In the genomic region with DNA sequence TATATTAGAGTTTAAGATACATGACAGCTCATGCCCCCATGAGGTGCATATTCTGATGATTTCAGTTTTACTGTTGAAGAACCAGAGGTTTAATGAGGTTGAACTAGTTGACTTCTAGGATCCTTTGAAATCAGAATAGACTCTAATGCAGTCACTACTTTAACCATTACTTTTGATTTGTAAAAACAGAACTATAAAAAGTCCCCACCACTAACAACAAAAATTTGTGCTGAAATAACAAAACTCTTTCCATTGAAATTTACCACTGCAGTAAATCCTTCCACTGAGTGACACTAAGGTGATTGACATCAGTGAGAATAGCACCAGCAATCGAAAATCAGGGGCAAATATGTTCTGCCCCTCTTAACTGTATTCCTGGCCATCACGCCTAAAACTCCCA, we compare ENCODE assay signal across 17 cellular contexts.
A peak's percentile ranks its signal among the peaks of the same experiment; 100 is the strongest.
DNase-seq lines count a peak whose midpoint lies in the region; ATAC-seq and TF ChIP-seq lines count a peak whose summit lies in the region.
"Had no signal": no experiment of that assay in that cellular context is flagged by ENCODE, and none has a peak within 500 bp of the region (broad histone marks: within the 10 kb centered on the region; RNA-seq: fewer than 3 reads in every experiment).

No MANE protein-coding gene starts in this region.

- TF ChIP-seq CTCF in GM10266 (IDR thresholded peaks at IDR 0.05; ENCODE audit: control insufficient read depth, insufficient read depth, low read depth, missing control alignments) (no peak), MCF 10A (IDR thresholded peaks at IDR 0.05; ENCODE audit: unreplicated experiment) (no peak), mucosa of descending colon (IDR thresholded peaks at IDR 0.05) (no peak)

- no peak overlapping the region for H3K4me3 ChIP-seq in mucosa of descending colon
- H3K4me3 ChIP-seq: left ventricle myocardium inferior had no signal

- H3K27me3 Mint-ChIP-seq in MCF 10A (ENCODE audit: insufficient read depth, unreplicated experiment): peaks cover 17% of the 10 kb centered on the region
- H3K27me3 Mint-ChIP-seq: progenitor cell of endocrine pancreas had no signal

- H3K9me3 Mint-ChIP-seq in MCF 10A (ENCODE audit: unreplicated experiment): no peaks in the 10 kb centered on the region
- H3K9me3 Mint-ChIP-seq: central memory CD8-positive, alpha-beta T cell had no signal

- no peak overlapping the region for H3K4me3 Mint-ChIP-seq in MCF 10A (ENCODE audit: unreplicated experiment)
- H3K4me3 Mint-ChIP-seq: central memory CD8-positive, alpha-beta T cell; endodermal cell had no signal

- H3K36me3 ChIP-seq in mucosa of descending colon (ENCODE audit: low read depth): no peaks in the 10 kb centered on the region
- H3K36me3 ChIP-seq: left ventricle myocardium inferior had no signal

- no TSS peak for BruUV-seq in MCF 10A (replicated peaks; lab: Mats Ljungman, UMichigan)

- H3K36me3 Mint-ChIP-seq in MCF 10A (ENCODE audit: insufficient read depth, unreplicated experiment): no peaks in the 10 kb centered on the region

- intact Hi-C loops in MCF 10A (cut with micrococcal nuclease) (no loop called here), mucosa of descending colon (cut with DNase I, micrococcal nuclease) (no loop called here)

- H3K4me1 ChIP-seq in mucosa of descending colon (ENCODE audit: low read depth): no peaks in the 10 kb centered on the region
- H3K4me1 ChIP-seq: left ventricle myocardium inferior had no signal

- H3K9me3 ChIP-seq in mucosa of descending colon: no peaks in the 10 kb centered on the region

- CTCF ChIA-PET in MCF 10A (lab: Yijun Ruan, JAX): interaction anchor here (0.6 to 0.8 kb wide), 2 partner anchors 24 to 674 kb away, joined by 3 to 4 read pairs; no protein-coding TSS in a partner anchor

- DNase-seq in GM10266 (ENCODE audit: extremely low spot score): peak; percentile 38
- no peak for DNase-seq in MCF 10A (ENCODE audit: unreplicated experiment)
- DNase-seq in mucosa of descending colon: no peak
- no peak for DNase-seq in mesenteric fat pad (ENCODE audit: low spot score)
- DNase-seq: endodermal cell; foreskin fibroblast; IMR-90; left ventricle myocardium inferior; NCI-H1092; stimulated activated CD4-positive, alpha-beta T cell treated with anti-CD3 and anti-CD28 coated beads, Interleukin-12 subunit alpha, Interleukin-12 subunit beta, amount 100 ng/mL, for 4 hours; substantia nigra had no signal

- POLR2A ChIA-PET in MCF 10A (lab: Yijun Ruan, JAX): interaction anchor here (0.9 kb wide), 1 partner anchor 19 kb away, joined by 3 read pairs; no protein-coding TSS in a partner anchor

- H3K27ac Mint-ChIP-seq in MCF 10A (ENCODE audit: low read depth, unreplicated experiment): no peak overlapping the region
- H3K27ac Mint-ChIP-seq: endodermal cell, progenitor cell of endocrine pancreas had no signal

- H3K4me1 Mint-ChIP-seq in MCF 10A (ENCODE audit: insufficient read depth, unreplicated experiment): peaks cover 4% of the 10 kb centered on the region

- ATAC-seq in GM18858 (IDR thresholded peaks at IDR 0.05; ENCODE audit: unreplicated experiment) (peak; percentile 48), HG02571 (IDR thresholded peaks at IDR 0.05; ENCODE audit: unreplicated experiment) (peak; percentile 49), HG03565 (IDR thresholded peaks at IDR 0.05; ENCODE audit: unreplicated experiment) (peak; percentile 61), GM19452 (IDR thresholded peaks at IDR 0.05; ENCODE audit: unreplicated experiment) (no peak), mucosa of descending colon (no peak)

Comparison
In these comparisons a context has a peak if more than half of its experiments do, and no peak if none do; other contexts are left out.
1. ATAC-seq: peak in GM18858 (single experiment), HG02571 (single experiment) and HG03565 (single experiment); none in GM19452 (single experiment) and mucosa of descending colon (single experiment).